Comparison of ENCODE assay signal across 1 cellular context in the genomic region with DNA sequence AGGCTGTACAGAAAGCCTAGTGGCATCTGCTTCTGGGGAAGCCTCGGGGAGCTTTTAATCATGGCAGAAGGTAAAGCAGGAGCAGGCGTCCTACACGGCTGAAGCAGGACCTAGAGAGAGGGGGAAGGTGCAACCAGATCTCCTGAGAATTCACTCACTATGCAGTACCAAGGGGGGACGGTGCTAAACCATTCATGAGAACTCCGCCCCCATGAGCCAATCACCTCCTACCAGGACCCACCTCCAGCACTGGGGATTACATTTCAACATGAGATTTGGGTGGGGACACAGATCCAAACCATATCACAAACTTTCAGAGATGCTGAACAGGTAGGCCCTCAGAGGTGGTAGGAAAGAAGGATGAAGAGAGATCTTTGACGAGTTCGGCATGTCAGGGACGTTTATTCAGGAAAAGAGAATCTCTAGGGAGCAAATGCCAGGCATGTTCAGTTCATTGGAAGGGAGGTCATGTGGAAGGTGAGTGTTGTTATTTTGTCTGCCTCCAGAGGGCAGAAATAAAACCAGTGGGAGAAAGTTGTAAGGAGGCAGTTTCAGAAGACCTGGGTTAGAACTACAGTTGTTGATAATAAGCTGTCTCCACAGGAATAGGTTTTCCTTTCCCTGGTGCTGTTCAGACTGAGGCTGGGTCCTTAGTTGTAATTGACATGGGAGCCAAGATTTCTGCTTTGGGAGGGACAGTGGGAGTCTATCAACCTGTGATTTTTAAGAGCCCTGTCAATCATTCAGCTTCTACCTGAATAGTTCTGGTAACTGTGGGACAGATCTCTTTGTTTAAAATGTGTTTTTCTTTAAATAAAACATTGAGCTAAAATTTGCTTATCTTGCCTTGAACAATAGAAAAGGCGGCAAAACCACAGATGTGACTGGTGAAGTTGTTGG.
TF ChIP-seq lines count a peak whose summit lies in the region.

No MANE protein-coding gene starts in this region.

TF ChIP-seq in Ishikawa, 13 proteins besides CTCF, POLR2A, EP300 and RAD21 (continued from another document):
- TF ChIP-seq, protein P1, sequence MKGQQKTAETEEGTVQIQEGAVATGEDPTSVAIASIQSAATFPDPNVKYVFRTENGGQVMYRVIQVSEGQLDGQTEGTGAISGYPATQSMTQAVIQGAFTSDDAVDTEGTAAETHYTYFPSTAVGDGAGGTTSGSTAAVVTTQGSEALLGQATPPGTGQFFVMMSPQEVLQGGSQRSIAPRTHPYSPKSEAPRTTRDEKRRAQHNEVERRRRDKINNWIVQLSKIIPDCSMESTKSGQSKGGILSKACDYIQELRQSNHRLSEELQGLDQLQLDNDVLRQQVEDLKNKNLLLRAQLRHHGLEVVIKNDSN (IDR thresholded peaks at IDR 0.05): no peak
